1 cellular context compared by ENCODE assay signal in genomic region chr16:71882505-71883192, GRCh38.
TF ChIP-seq lines count a peak whose summit lies in the region.

No MANE protein-coding gene starts in this region.

TF ChIP-seq in HepG2, 621 proteins besides CTCF, POLR2A, EP300 and RAD21:
- peak; percentile 38 for TF ChIP-seq XRCC5 (optimal IDR thresholded peaks at IDR 0.05; ENCODE audit: low read length)
- peak; percentile 96 for TF ChIP-seq ARID3A (IDR thresholded peaks at IDR 0.05; ENCODE audit: low read depth, low read length)
- 0 out of 2 replicates have a peak, but pooled peaks have one; percentile 25 for TF ChIP-seq TARDBP (CRISPR knock-in tag; IDR thresholded peaks at IDR 0.05)
- TF ChIP-seq GATAD1 (CRISPR knock-in tag; IDR thresholded peaks at IDR 0.05): no peak
- TF ChIP-seq FOXK1 (CRISPR knock-in tag; IDR thresholded peaks at IDR 0.05; ENCODE audit: borderline replicate concordance, low read depth): 0 out of 2 replicates have a peak, but pooled peaks have one; percentile 3
- TF ChIP-seq, protein P1, sequence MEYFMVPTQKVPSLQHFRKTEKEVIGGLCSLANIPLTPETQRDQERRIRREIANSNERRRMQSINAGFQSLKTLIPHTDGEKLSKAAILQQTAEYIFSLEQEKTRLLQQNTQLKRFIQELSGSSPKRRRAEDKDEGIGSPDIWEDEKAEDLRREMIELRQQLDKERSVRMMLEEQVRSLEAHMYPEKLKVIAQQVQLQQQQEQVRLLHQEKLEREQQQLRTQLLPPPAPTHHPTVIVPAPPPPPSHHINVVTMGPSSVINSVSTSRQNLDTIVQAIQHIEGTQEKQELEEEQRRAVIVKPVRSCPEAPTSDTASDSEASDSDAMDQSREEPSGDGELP (IDR thresholded peaks at IDR 0.05; ENCODE audit: borderline replicate concordance, low read depth): peak; percentile 29; the same call in 1 of the 2 replicates
- TF ChIP-seq, protein P2, sequence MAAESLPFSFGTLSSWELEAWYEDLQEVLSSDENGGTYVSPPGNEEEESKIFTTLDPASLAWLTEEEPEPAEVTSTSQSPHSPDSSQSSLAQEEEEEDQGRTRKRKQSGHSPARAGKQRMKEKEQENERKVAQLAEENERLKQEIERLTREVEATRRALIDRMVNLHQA (CRISPR knock-in tag; IDR thresholded peaks at IDR 0.05): no peak
- 0 out of 2 replicates have a peak, but pooled peaks have one; percentile 39 for TF ChIP-seq TBX2 (CRISPR knock-in tag; IDR thresholded peaks at IDR 0.05; ENCODE audit: borderline replicate concordance)
- TF ChIP-seq, protein P3, sequence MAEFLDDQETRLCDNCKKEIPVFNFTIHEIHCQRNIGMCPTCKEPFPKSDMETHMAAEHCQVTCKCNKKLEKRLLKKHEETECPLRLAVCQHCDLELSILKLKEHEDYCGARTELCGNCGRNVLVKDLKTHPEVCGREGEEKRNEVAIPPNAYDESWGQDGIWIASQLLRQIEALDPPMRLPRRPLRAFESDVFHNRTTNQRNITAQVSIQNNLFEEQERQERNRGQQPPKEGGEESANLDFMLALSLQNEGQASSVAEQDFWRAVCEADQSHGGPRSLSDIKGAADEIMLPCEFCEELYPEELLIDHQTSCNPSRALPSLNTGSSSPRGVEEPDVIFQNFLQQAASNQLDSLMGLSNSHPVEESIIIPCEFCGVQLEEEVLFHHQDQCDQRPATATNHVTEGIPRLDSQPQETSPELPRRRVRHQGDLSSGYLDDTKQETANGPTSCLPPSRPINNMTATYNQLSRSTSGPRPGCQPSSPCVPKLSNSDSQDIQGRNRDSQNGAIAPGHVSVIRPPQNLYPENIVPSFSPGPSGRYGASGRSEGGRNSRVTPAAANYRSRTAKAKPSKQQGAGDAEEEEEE (CRISPR knock-in tag; IDR thresholded peaks at IDR 0.05; ENCODE audit: borderline replicate concordance): no peak
- TF ChIP-seq ZNF614 (CRISPR knock-in tag; IDR thresholded peaks at IDR 0.05; ENCODE audit: borderline replicate concordance): 0 out of 2 replicates have a peak, but pooled peaks have one; percentile 22
- 0 out of 2 replicates have a peak, but pooled peaks have one; percentile 31 for TF ChIP-seq GATAD2A (CRISPR knock-in tag; IDR thresholded peaks at IDR 0.05)
- TF ChIP-seq SP140L (CRISPR knock-in tag; IDR thresholded peaks at IDR 0.05; ENCODE audit: borderline replicate concordance): no peak
- TF ChIP-seq MYPOP (CRISPR knock-in tag; IDR thresholded peaks at IDR 0.05): 0 out of 2 replicates have a peak, but pooled peaks have one; percentile 10
- 0 out of 2 replicates have a peak, but pooled peaks have one; percentile 41 for TF ChIP-seq ZC3H4 (CRISPR knock-in tag; IDR thresholded peaks at IDR 0.05; ENCODE audit: borderline replicate concordance)
- TF ChIP-seq SOX6 (IDR thresholded peaks at IDR 0.05): no peak
- no peak for TF ChIP-seq SOX6 (CRISPR knock-in tag; IDR thresholded peaks at IDR 0.05)
- 0 out of 2 replicates have a peak, but pooled peaks have one; percentile 20 for TF ChIP-seq GFI1 (CRISPR knock-in tag; IDR thresholded peaks at IDR 0.05; ENCODE audit: borderline replicate concordance)
- TF ChIP-seq NFATC3 (CRISPR knock-in tag; IDR thresholded peaks at IDR 0.05): 0 out of 2 replicates have a peak, but pooled peaks have one; percentile 40
- peak; percentile 67 for TF ChIP-seq SMC3 (IDR thresholded peaks at IDR 0.05; ENCODE audit: low read length)
- TF ChIP-seq PHF21A (CRISPR knock-in tag; IDR thresholded peaks at IDR 0.05): peak; percentile 28; the same call in 1 of the 2 replicates
- 0 out of 2 replicates have a peak, but pooled peaks have one; percentile 56 for TF ChIP-seq ZNF775 (CRISPR knock-in tag; IDR thresholded peaks at IDR 0.05; ENCODE audit: borderline replicate concordance)
- TF ChIP-seq ZBED4 (CRISPR knock-in tag; IDR thresholded peaks at IDR 0.05; ENCODE audit: borderline replicate concordance): peak; percentile 14; the same call in 1 of the 2 replicates
- TF ChIP-seq SIN3A (IDR thresholded peaks at IDR 0.05; ENCODE audit: borderline replicate concordance, low read depth, low read length): 0 out of 2 replicates have a peak, but pooled peaks have one; percentile 25
- TF ChIP-seq REPIN1 (CRISPR knock-in tag; IDR thresholded peaks at IDR 0.05; ENCODE audit: borderline replicate concordance, low read depth): 0 out of 2 replicates have a peak, but pooled peaks have one; percentile 41
- no peak for TF ChIP-seq NR2F2 (IDR thresholded peaks at IDR 0.05; ENCODE audit: borderline replicate concordance, low read depth)
- peak; percentile 55 for TF ChIP-seq STAG1 (CRISPR knock-in tag; IDR thresholded peaks at IDR 0.05)
- TF ChIP-seq ZNF619 (CRISPR knock-in tag; IDR thresholded peaks at IDR 0.05): peak; percentile 43; the same call in 1 of the 2 replicates
- no peak for TF ChIP-seq LCORL (IDR thresholded peaks at IDR 0.05)
- TF ChIP-seq LCORL (CRISPR knock-in tag; IDR thresholded peaks at IDR 0.05): 0 out of 2 replicates have a peak, but pooled peaks have one; percentile 13
- 0 out of 2 replicates have a peak, but pooled peaks have one; percentile 22 for TF ChIP-seq IRF2 (CRISPR knock-in tag; IDR thresholded peaks at IDR 0.05)
- 0 out of 2 replicates have a peak, but pooled peaks have one; percentile 43 for TF ChIP-seq ZNF782 (CRISPR knock-in tag; IDR thresholded peaks at IDR 0.05; ENCODE audit: borderline replicate concordance)
- TF ChIP-seq RORA (CRISPR knock-in tag; IDR thresholded peaks at IDR 0.05): no peak
- TF ChIP-seq, protein P4, sequence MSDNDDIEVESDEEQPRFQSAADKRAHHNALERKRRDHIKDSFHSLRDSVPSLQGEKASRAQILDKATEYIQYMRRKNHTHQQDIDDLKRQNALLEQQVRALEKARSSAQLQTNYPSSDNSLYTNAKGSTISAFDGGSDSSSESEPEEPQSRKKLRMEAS (IDR thresholded peaks at IDR 0.05): no peak
- 0 out of 2 replicates have a peak, but pooled peaks have one; percentile 27 for TF ChIP-seq ARNT2 (CRISPR knock-in tag; IDR thresholded peaks at IDR 0.05; ENCODE audit: low read depth)
- TF ChIP-seq, protein P5, sequence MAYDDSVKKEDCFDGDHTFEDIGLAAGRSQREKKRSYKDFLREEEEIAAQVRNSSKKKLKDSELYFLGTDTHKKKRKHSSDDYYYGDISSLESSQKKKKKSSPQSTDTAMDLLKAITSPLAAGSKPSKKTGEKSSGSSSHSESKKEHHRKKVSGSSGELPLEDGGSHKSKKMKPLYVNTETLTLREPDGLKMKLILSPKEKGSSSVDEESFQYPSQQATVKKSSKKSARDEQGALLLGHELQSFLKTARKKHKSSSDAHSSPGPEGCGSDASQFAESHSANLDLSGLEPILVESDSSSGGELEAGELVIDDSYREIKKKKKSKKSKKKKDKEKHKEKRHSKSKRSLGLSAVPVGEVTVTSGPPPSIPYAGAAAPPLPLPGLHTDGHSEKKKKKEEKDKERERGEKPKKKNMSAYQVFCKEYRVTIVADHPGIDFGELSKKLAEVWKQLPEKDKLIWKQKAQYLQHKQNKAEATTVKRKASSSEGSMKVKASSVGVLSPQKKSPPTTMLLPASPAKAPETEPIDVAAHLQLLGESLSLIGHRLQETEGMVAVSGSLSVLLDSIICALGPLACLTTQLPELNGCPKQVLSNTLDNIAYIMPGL (CRISPR knock-in tag; IDR thresholded peaks at IDR 0.05; ENCODE audit: borderline replicate concordance in 1 of 2, low read depth in 1 of 2): peak in 1 of 2 experiments; percentile 53; a peak in 1 of 4 replicates
- 0 out of 2 replicates have a peak, but pooled peaks have one; percentile 46 for TF ChIP-seq ZNF510 (CRISPR knock-in tag; IDR thresholded peaks at IDR 0.05; ENCODE audit: low read depth)
- peak; percentile 11; the same call in 1 of the 2 replicates for TF ChIP-seq MIXL1 (CRISPR knock-in tag; IDR thresholded peaks at IDR 0.05)
- TF ChIP-seq HCFC1 (IDR thresholded peaks at IDR 0.05; ENCODE audit: low read depth, low read length): no peak
- 0 out of 2 replicates have a peak, but pooled peaks have one; percentile 51 for TF ChIP-seq ZBTB14 (CRISPR knock-in tag; IDR thresholded peaks at IDR 0.05)
